ENCODE assay signal across 8 cellular contexts in the genomic region with DNA sequence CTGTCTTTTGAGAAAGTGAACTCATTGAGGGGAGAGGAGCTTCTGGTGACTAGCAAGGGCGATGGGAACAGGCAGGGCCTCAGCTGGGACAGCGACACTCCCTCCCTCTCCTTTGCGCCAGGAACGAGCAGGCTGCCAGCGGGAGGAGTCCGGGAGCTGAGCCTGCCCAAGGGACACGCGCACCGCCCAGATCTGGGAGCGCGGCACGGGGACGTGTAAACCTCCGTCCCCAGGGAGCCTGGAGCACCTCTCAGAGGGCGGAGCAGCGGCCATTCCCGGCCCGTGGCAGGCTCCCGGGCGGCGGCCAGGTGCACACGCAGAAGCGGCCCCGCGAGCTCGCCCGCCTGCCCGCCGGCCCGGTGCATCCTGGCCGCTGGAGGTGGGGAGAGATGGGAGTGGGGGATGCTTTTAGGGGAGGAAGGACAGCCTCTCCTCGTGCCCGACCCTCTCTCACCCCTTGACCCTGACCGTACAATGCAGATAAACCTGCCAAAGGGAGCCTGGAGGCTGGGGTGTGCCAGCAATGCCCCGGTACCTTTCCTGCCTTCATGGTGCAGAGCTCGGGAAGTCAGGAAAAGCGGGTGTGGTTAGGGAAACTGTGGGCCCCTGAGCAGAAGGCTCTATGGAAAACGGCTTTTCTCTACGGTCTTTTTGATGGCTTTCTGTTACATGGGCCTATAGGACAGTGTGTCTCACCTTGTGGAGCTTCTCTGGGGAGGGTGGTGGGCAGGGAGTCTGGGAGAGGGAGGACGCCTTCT. TPM values are rescaled to one million over a fixed set of nuclear protein-coding genes. Genes with fewer than 3 reads are reported as not detected.
DNase-seq lines count a peak whose midpoint lies in the region; ATAC-seq and TF ChIP-seq lines count a peak whose summit lies in the region.

No MANE protein-coding gene starts in this region.

- H3K36me3 Mint-ChIP-seq in chondrocyte (ENCODE audit: low read depth) = no peaks in the 10 kb centered on the region

- no peaks in the 10 kb centered on the region for H3K27me3 ChIP-seq in lung (ENCODE audit: control insufficient read depth, insufficient read depth)

- ATAC-seq in lung (ENCODE audit: insufficient read depth, low FRiP score) (peak; percentile 75), GM19467 (IDR thresholded peaks at IDR 0.05; ENCODE audit: unreplicated experiment) (no peak), HG02870 (IDR thresholded peaks at IDR 0.05; ENCODE audit: unreplicated experiment) (no peak)

- H3K4me3 ChIP-seq in lung = peak overlapping the region; percentile 54

- peaks cover 6% of the 10 kb centered on the region for H3K4me1 Mint-ChIP-seq in chondrocyte (ENCODE audit: low read depth)

- peaks cover 46% of the 10 kb centered on the region for H3K27me3 Mint-ChIP-seq in chondrocyte (ENCODE audit: low read depth)

- peak overlapping the region; percentile 56 for H3K4me3 Mint-ChIP-seq in chondrocyte (ENCODE audit: unreplicated experiment)

- in situ Hi-C loops in KBM-7 (cut with MboI; ENCODE audit: low pct_unique_long_range_greater_than_20kb, low sequenced_read_pairs) = no loop called here

- peaks cover 0 to 2% of the 10 kb centered on the region in 2 donors for H3K4me1 ChIP-seq in lung (ENCODE audit: control insufficient read depth in 2 of 2, insufficient read depth in 2 of 2, low read length in 2 of 2)

- no peaks in the 10 kb centered on the region for H3K9me3 Mint-ChIP-seq in chondrocyte (ENCODE audit: low read depth)

- 4% methylated on average over 40 of the region's 40 CpGs for WGBS in lung, 2 donors

- H3K27ac ChIP-seq in 22Rv1 (no peak overlapping the region), lung (ENCODE audit: low read depth in 1 of 2, low read length in 1 of 2) (peak overlapping the region in 1 of 2 donors; percentile 89)

- no peaks in the 10 kb centered on the region for H3K9me3 ChIP-seq in lung (ENCODE audit: control insufficient read depth in 2 of 2, insufficient read depth in 1 of 2, low read length in 1 of 2)

- peak; percentile 81 for DNase-seq in NCI-H146 treated with DMSO at 0.1 percent for 48 hours (lab: John Stamatoyannopoulos, UW; ENCODE audit: unreplicated experiment)
- DNase-seq in chondrocyte (ENCODE audit: low spot score) = no peak
- DNase-seq in lung (ENCODE audit: low spot score) = peak; percentile 84
- DNase-seq in KBM-7 = no peak
- DNase-seq in Kasumi-1 (lab: John Stamatoyannopoulos, UW) = no peak

- TF ChIP-seq CTCF in 22Rv1 (IDR thresholded peaks at IDR 0.05) = peak; percentile 17; the same call in 1 of the 2 replicates
- no peak for TF ChIP-seq CTCF in chondrocyte (IDR thresholded peaks at IDR 0.05)
- TF ChIP-seq CTCF in lung (IDR thresholded peaks at IDR 0.05; ENCODE audit: control extremely low read depth, extremely low read depth) = no peak

- H3K36me3 ChIP-seq in lung (ENCODE audit: control insufficient read depth in 2 of 2, insufficient read depth in 2 of 2, low read length in 2 of 2) = no peaks in the 10 kb centered on the region

- H3K27ac Mint-ChIP-seq in chondrocyte (ENCODE audit: unreplicated experiment) = no peak overlapping the region

RNA-seq across cellular contexts. Expression of a gene that starts 2.2 kb away (rescaled TPM):
- total RNA-seq in chondrocyte (not detected in 3 replicates), lung (100 to 1,000 TPM; 191 to 490 TPM)
- 100 to 1,000 TPM in 1 of 2 donors, 10 to 100 TPM in 1; 49.5 to 140 TPM for polyA plus RNA-seq in lung

Comparison
In these comparisons a context has a peak if more than half of its experiments do, and no peak if none do; other contexts are left out.
1. DNase-seq: peak in NCI-H146 treated with DMSO at 0.1 percent for 48 hours (single experiment) and lung (single experiment); none in chondrocyte (single experiment), KBM-7 (single experiment) and Kasumi-1 (0 of 2).
2. RNA of a gene that starts 2.2 kb away (total RNA-seq): 191 to 490 TPM in lung; not detected in chondrocyte; every median in the first group is over 100 times any median in the second.